In genomic region chr12:19643635-19644034, GRCh38 we compare ENCODE assay signal across 9 cellular contexts.
DNase-seq lines count a peak whose midpoint lies in the region; ATAC-seq and TF ChIP-seq lines count a peak whose summit lies in the region.
"Had no signal": no experiment of that assay in that cellular context is flagged by ENCODE, and none has a peak within 500 bp of the region (broad histone marks: within the 10 kb centered on the region; RNA-seq: fewer than 3 reads in every experiment).

No MANE protein-coding gene starts in this region.

- H3K9me3 Mint-ChIP-seq in endodermal cell (peaks cover 25% of the 10 kb centered on the region), nephron progenitor cell (peaks cover 20% of the 10 kb centered on the region)

- no peak overlapping the region for H3K4me3 ChIP-seq in endodermal cell (ENCODE audit: low read length)

- 8 to 9% methylated on average over 2 to 5 of the region's 5 CpGs for WGBS in endodermal cell (ENCODE audit: insufficient coverage in 1 of 2, insufficient read length in 1 of 2), 2 experiments

- no peak overlapping the region for H3K27ac ChIP-seq in endodermal cell (ENCODE audit: low read depth, low read length)
- H3K27ac ChIP-seq: HL-60 had no signal

- no peak overlapping the region for H3K4me3 Mint-ChIP-seq in endodermal cell
- H3K4me3 Mint-ChIP-seq in nephron progenitor cell, result peak overlapping the region; percentile 42
- H3K4me3 Mint-ChIP-seq in T-helper 17 cell, result no peak overlapping the region

- no peak for ATAC-seq in HG03196 (IDR thresholded peaks at IDR 0.05; ENCODE audit: unreplicated experiment)
- no peak for ATAC-seq in T-helper 17 cell

- H3K27me3 ChIP-seq in endodermal cell (ENCODE audit: control insufficient read depth, insufficient read depth, low read length, poor library complexity, severe bottlenecking), result no peaks in the 10 kb centered on the region

- H3K4me1 ChIP-seq in endodermal cell (ENCODE audit: control insufficient read depth, insufficient read depth, low read length), result no peaks in the 10 kb centered on the region

- H3K27me3 Mint-ChIP-seq in endodermal cell (ENCODE audit: insufficient read depth) (no peaks in the 10 kb centered on the region), nephron progenitor cell (ENCODE audit: low read depth, poor library complexity) (no peaks in the 10 kb centered on the region), T-helper 17 cell (no peaks in the 10 kb centered on the region)

- H3K9me3 ChIP-seq in endodermal cell (ENCODE audit: control insufficient read depth, low read length), result peaks cover 12% of the 10 kb centered on the region
- no peaks in the 10 kb centered on the region for H3K9me3 ChIP-seq in T-helper 17 cell (ENCODE audit: control insufficient read depth, low read length, poor library complexity, severe bottlenecking)

- TF ChIP-seq CTCF in endodermal cell (conservative IDR thresholded peaks at IDR 0.05) (peak; percentile 92), nephron progenitor cell (IDR thresholded peaks at IDR 0.05) (peak; percentile 25)

- no peak overlapping the region for H3K9ac ChIP-seq in endodermal cell (ENCODE audit: extremely low read depth, low read length, poor library complexity, severe bottlenecking)

- DNase-seq in DMS53 treated with DMSO at 0.1 percent for 48 hours (lab: John Stamatoyannopoulos, UW; ENCODE audit: unreplicated experiment) (peak; percentile 81), NCI-H2029 treated with DMSO at 0.1 percent for 48 hours (lab: John Stamatoyannopoulos, UW) (peak; percentile 45), endodermal cell (peak; percentile 78), nephron progenitor cell (no peak), T-helper 17 cell (no peak), UCSD-AML1 (lab: John Stamatoyannopoulos, UW; ENCODE audit: unreplicated experiment) (no peak)
- no peak for DNase-seq in activated T-cell treated with anti-CD3 and anti-CD28 coated beads, Interleukin-2, amount 50 U/mL, for 1 hour

- H3K4me1 Mint-ChIP-seq in endodermal cell (peaks cover 14% of the 10 kb centered on the region), nephron progenitor cell (peaks cover 35% of the 10 kb centered on the region), T-helper 17 cell (peaks cover 2% of the 10 kb centered on the region)

- peak overlapping the region; percentile 38 for H3K27ac Mint-ChIP-seq in endodermal cell
- peak overlapping the region; percentile 94 for H3K27ac Mint-ChIP-seq in nephron progenitor cell
- H3K27ac Mint-ChIP-seq in T-helper 17 cell, result no peak overlapping the region

- no peaks in the 10 kb centered on the region for H3K36me3 ChIP-seq in endodermal cell (ENCODE audit: control insufficient read depth, insufficient read depth, low read length)

- H3K36me3 Mint-ChIP-seq in endodermal cell (ENCODE audit: low read depth) (peaks cover 11% of the 10 kb centered on the region), nephron progenitor cell (ENCODE audit: low read depth) (peaks cover 13% of the 10 kb centered on the region), T-helper 17 cell (ENCODE audit: low read depth) (no peaks in the 10 kb centered on the region)

Comparison
In these comparisons a context has a peak if more than half of its experiments do, and no peak if none do; other contexts are left out.
1. DNase-seq: peak in DMS53 treated with DMSO at 0.1 percent for 48 hours (single experiment), NCI-H2029 treated with DMSO at 0.1 percent for 48 hours (single experiment) and endodermal cell (single experiment); none in nephron progenitor cell (single experiment), activated T-cell treated with anti-CD3 and anti-CD28 coated beads, Interleukin-2, amount 50 U/mL, for 1 hour (single experiment), T-helper 17 cell (0 of 3) and UCSD-AML1 (single experiment).